ENCODE assay signal across 8 cellular contexts in the genomic region with DNA sequence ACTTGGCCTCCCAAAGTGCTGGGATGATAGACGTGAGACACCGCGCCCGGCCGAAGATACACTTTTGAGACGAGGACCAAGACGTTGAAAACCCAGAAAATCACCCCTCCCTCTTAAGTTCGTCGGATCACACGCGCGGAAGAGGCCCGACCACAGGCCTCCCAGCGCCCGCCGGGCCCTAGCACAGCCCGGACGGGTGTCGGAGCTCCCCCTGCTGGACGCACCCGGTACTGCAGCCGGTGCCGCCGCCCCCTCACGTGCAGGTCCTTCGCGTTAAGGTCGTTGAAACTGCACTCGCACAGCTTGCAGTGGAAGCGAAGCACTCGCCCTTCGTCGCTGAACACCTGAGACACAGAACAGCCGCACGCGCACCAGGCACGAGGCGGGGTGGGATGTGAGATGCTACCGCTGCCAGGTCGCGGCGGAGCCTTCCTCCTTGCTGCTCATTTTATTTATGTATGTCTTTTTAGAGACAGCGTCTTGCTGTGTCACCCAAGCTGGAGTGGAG. TPM values are rescaled to one million over a fixed set of nuclear protein-coding genes. Genes with fewer than 3 reads are reported as not detected.
A peak's percentile ranks its signal among the peaks of the same experiment; 100 is the strongest.
DNase-seq lines count a peak whose midpoint lies in the region; ATAC-seq and TF ChIP-seq lines count a peak whose summit lies in the region.

No MANE protein-coding gene starts in this region.

- CTCF ChIA-PET in RWPE1 (lab: Yijun Ruan, JAX), result interaction anchor here (0.5 to 1.5 kb wide), 8 partner anchors 10 to 311 kb away, joined by 3 to 4 read pairs (median 3); no protein-coding TSS in a partner anchor

- H3K36me3 Mint-ChIP-seq in H9 (ENCODE audit: insufficient read depth in 1 of 3, low read depth in 3 of 3), result no peaks in the 10 kb centered on the region

- no peaks in the 10 kb centered on the region for H3K79me1 ChIP-seq in H9 (ENCODE audit: insufficient read depth, low read depth, low read length, poor library complexity, severe bottlenecking)

- H3K9me3 ChIP-seq in H9 (ENCODE audit: control insufficient read depth, low read depth, low read length), result no peaks in the 10 kb centered on the region

- POLR2A ChIA-PET in RWPE1 (lab: Yijun Ruan, JAX; ENCODE audit: low non-redundant PET), result interaction anchor here (0.5 kb wide), 1 partner anchor 649 kb away, joined by 3 read pairs; no protein-coding TSS in a partner anchor

- no peak overlapping the region for H2BK12ac ChIP-seq in H9 (ENCODE audit: insufficient read length, low read depth, low read length)

- H3K23ac ChIP-seq in H9 (ENCODE audit: insufficient read length, low read depth, low read length), result no peak overlapping the region

- H2BK5ac ChIP-seq in H9 (ENCODE audit: insufficient read length, low read length), result no peak overlapping the region

- WGBS in H9 (ENCODE audit: extremely low coverage, insufficient read length, low lambda C conversion rate), result no CpG with 5 or more reads among the region's 43 CpGs

- H3K4me3 Mint-ChIP-seq in H9, result no peak overlapping the region

- no peaks in the 10 kb centered on the region for H3K4me1 ChIP-seq in H9 (ENCODE audit: insufficient read depth, low read length)

- H3K9ac ChIP-seq in H9 (ENCODE audit: extremely low read depth, insufficient read length, low read length), result no peak overlapping the region

- TF ChIP-seq CTCF in AG09319 (IDR thresholded peaks at IDR 0.05; ENCODE audit: low read depth, low read length), result peak; percentile 97
- peak; percentile 100 for TF ChIP-seq CTCF in H9 (conservative IDR thresholded peaks at IDR 0.05)
- peak; percentile 91 for TF ChIP-seq CTCF in RWPE1 (conservative IDR thresholded peaks at IDR 0.05; ENCODE audit: low read depth)

- H3K4me2 ChIP-seq in H9 (ENCODE audit: insufficient read depth, insufficient read length, low read length), result no peak overlapping the region

- H2AK5ac ChIP-seq in H9 (ENCODE audit: insufficient read length, low read length), result no peak overlapping the region

- H4K91ac ChIP-seq in H9 (ENCODE audit: insufficient read length, low read depth, low read length), result no peak overlapping the region

- no peaks in the 10 kb centered on the region for H3K23me2 ChIP-seq in H9 (ENCODE audit: insufficient read length, low read depth, low read length, poor library complexity, severe bottlenecking)

- H3K14ac ChIP-seq in H9 (ENCODE audit: insufficient read depth, low read length), result no peak overlapping the region; the same call in 1 of the 2 replicates

- no peak for DNase-seq in AG09319 (ENCODE audit: extremely low read depth, low read depth)
- DNase-seq in H9, result peak; percentile 89
- peak; percentile 23 for DNase-seq in RWPE1 (ENCODE audit: low spot score)
- peak; percentile 84 for DNase-seq in activated gamma-delta T cell (lab: John Stamatoyannopoulos, UW)
- peak; percentile 22 for DNase-seq in glomerular visceral epithelial cell (ENCODE audit: extremely low spot score)
- peak; percentile 89 for DNase-seq in retina
- DNase-seq in cerebellar nuclear complex (lab: John Stamatoyannopoulos, UW), result no peak

- H3K9me3 Mint-ChIP-seq in H9, result no peaks in the 10 kb centered on the region

- H4K8ac ChIP-seq in H9 (replicated peaks; ENCODE audit: insufficient read length, low read depth, low read length), result no peak overlapping the region

- H3K27me3 Mint-ChIP-seq in H9 (ENCODE audit: low read depth), result peaks cover 23% of the 10 kb centered on the region

- H2AFZ ChIP-seq in H9 (ENCODE audit: low read length), result no peak overlapping the region

- no peak for ATAC-seq in GM21723 (IDR thresholded peaks at IDR 0.05; ENCODE audit: unreplicated experiment)

- no peaks in the 10 kb centered on the region for H4K20me1 ChIP-seq in H9 (ENCODE audit: control insufficient read depth, insufficient read depth, insufficient read length)

- H3K4me1 Mint-ChIP-seq in H9, result no peaks in the 10 kb centered on the region; a peak in 1 of 4 replicates

- H3K18ac ChIP-seq in H9 (ENCODE audit: insufficient read length, low read depth, low read length), result peak overlapping the region; percentile 76

- no peak overlapping the region for H3K56ac ChIP-seq in H9 (ENCODE audit: insufficient read length, low read depth, low read length)

- no peak overlapping the region for H3K4ac ChIP-seq in H9 (ENCODE audit: low read depth, low read length)

- H3K79me2 ChIP-seq in H9 (ENCODE audit: insufficient read depth, low read length), result no peaks in the 10 kb centered on the region

- no peak overlapping the region for H2BK120ac ChIP-seq in H9 (ENCODE audit: low read depth, low read length, poor library complexity, severe bottlenecking)

- no peaks in the 10 kb centered on the region for H3K27me3 ChIP-seq in H9 (ENCODE audit: insufficient read depth, low read length)

- no peak overlapping the region for H2BK15ac ChIP-seq in H9 (ENCODE audit: low read depth, low read length)

- H3K27ac Mint-ChIP-seq in H9, result no peak overlapping the region; a peak in 1 of 7 replicates

- H3T11ph ChIP-seq in H9 (ENCODE audit: low read length), result no peak overlapping the region

- H2BK20ac ChIP-seq in H9 (ENCODE audit: low read depth, low read length, poor library complexity, severe bottlenecking), result no peak overlapping the region

- H3K27ac ChIP-seq in H9 (ENCODE audit: insufficient read length, low read depth, low read length) (no peak overlapping the region), RWPE1 (no peak overlapping the region)

- no peak overlapping the region for H4K5ac ChIP-seq in H9 (ENCODE audit: insufficient read length, low read depth, low read length)

RNA-seq across cellular contexts. Expression of gene MATK, which starts 35.7 kb away (rescaled TPM):
- total RNA-seq in H9 (2021), result 11.0 and 13.5 TPM in 2 replicates

RNA-seq across cellular contexts. Expression of gene ZFR2, which starts 46.9 kb away (rescaled TPM):
- total RNA-seq in H9 (2021), result 18.3 and 18.5 TPM in 2 replicates

RNA-seq across cellular contexts. Expression of gene RAX2, which starts 49.9 kb away (rescaled TPM):
- not detected in 2 replicates for total RNA-seq in H9 (2021)

RNA-seq across cellular contexts. Expression of gene ATCAY, which starts 58.6 kb away (rescaled TPM):
- 12.2 and 13.9 TPM in 2 replicates for total RNA-seq in H9 (2021)

RNA-seq across cellular contexts. Expression of gene MRPL54, which starts 59.4 kb away (rescaled TPM):
- 60.0 and 65.5 TPM in 2 replicates for total RNA-seq in H9 (2021)

Comparison
In these comparisons a context has a peak if more than half of its experiments do, and no peak if none do; other contexts are left out.
1. DNase-seq: peak in H9 (single experiment), RWPE1 (single experiment), activated gamma-delta T cell (single experiment), glomerular visceral epithelial cell (single experiment) and retina (single experiment); none in AG09319 (single experiment) and cerebellar nuclear complex (0 of 2).
2. Peak in every context shown above with its lines, with median percentiles within 50 percentile points of each other: CTCF ChIP-seq.